In the genomic region with DNA sequence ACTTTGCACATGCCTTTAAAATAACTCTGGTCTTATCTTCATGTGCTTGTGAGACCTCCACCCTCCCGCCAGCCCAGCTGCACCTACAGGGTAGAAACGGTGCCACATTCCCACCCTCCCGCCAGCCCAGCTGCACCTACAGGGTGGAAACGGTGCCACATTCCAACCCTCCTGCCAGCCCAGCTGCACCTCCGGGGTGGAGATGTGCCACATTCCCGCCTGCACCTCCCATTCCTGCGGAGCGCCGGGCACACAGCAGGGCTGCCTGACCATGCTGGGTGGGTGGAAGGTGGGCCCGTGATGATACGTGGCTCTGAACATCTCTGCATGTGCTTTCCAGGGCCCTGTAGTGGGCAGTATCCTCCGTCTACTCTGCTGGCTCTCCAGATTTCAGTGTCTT, we compare ENCODE assay signal across 21 cellular contexts.
A peak's percentile ranks its signal among the peaks of the same experiment; 100 is the strongest.
DNase-seq lines count a peak whose midpoint lies in the region; ATAC-seq and TF ChIP-seq lines count a peak whose summit lies in the region.
"Had no signal": no experiment of that assay in that cellular context is flagged by ENCODE, and none has a peak within 500 bp of the region (broad histone marks: within the 10 kb centered on the region; RNA-seq: fewer than 3 reads in every experiment).

No MANE protein-coding gene starts in this region.

- ATAC-seq in body of pancreas, result peak; percentile 74
- no peak for ATAC-seq in left lobe of liver
- no peak for ATAC-seq in activated T-helper 17 cell treated with anti-CD3 and anti-CD28 coated beads, Interleukin-2, amount 50 U/mL, for 72 hours (replicated peaks)
- ATAC-seq: PC-3 had no signal

- 10 to 21% methylated on average over 9 to 12 of the region's 12 CpGs for WGBS in body of pancreas, 2 donors
- WGBS in H9 (ENCODE audit: extremely low coverage, insufficient read length, low lambda C conversion rate), result no CpG with 5 or more reads among the region's 12 CpGs

- H3K79me1 ChIP-seq in H9 (ENCODE audit: insufficient read depth, low read depth, low read length, poor library complexity, severe bottlenecking), result no peaks in the 10 kb centered on the region

- H3K27me3 Mint-ChIP-seq in osteocyte (ENCODE audit: unreplicated experiment) (no peaks in the 10 kb centered on the region), H9 (ENCODE audit: low read depth) (peaks cover 25% of the 10 kb centered on the region)
- peaks cover 22% of the 10 kb centered on the region for H3K27me3 Mint-ChIP-seq in activated T-helper 17 cell treated with anti-CD3 and anti-CD28 coated beads, Interleukin-2, amount 50 U/mL, for 72 hours

- no peak overlapping the region for H3K4ac ChIP-seq in H9 (ENCODE audit: low read depth, low read length)

- peak in 2 of 7 experiments; percentile 3 to 9 for TF ChIP-seq CTCF in body of pancreas (IDR thresholded peaks at IDR 0.05)
- TF ChIP-seq CTCF in osteocyte (IDR thresholded peaks at IDR 0.05), result no peak
- TF ChIP-seq CTCF in H9 (conservative IDR thresholded peaks at IDR 0.05), result no peak

- H2BK120ac ChIP-seq in H9 (ENCODE audit: low read depth, low read length, poor library complexity, severe bottlenecking), result no peak overlapping the region

- H4K8ac ChIP-seq in H9 (replicated peaks; ENCODE audit: insufficient read length, low read depth, low read length), result no peak overlapping the region

- H3K4me3 ChIP-seq in BLaER1 treated with 17β-estradiol and CSF1 and Interleukin-3, amounts not matched to agents 10 nM and 100 nM, result no peak overlapping the region
- no peak overlapping the region for H3K4me3 ChIP-seq in body of pancreas
- H3K4me3 ChIP-seq in H7 (ENCODE audit: insufficient read depth, low read depth, low read length), result no peak overlapping the region
- H3K4me3 ChIP-seq: SJCRH30 had no signal

- H3K27me3 ChIP-seq in BLaER1 treated with 17β-estradiol and CSF1 and Interleukin-3, amounts not matched to agents 10 nM and 100 nM, result peaks cover 0 to 63% (median 0%) of the 10 kb centered on the region in 11 experiments; a peak in 8 of 22 replicates
- H3K27me3 ChIP-seq in body of pancreas (no peaks in the 10 kb centered on the region), H9 (ENCODE audit: insufficient read depth, low read length) (no peaks in the 10 kb centered on the region), H7 (ENCODE audit: control insufficient read depth, insufficient read depth, low read length) (no peaks in the 10 kb centered on the region)

- no peak overlapping the region for H2BK5ac ChIP-seq in H9 (ENCODE audit: insufficient read length, low read length)

- no peak overlapping the region for H2BK12ac ChIP-seq in H9 (ENCODE audit: insufficient read length, low read depth, low read length)

- H3K56ac ChIP-seq in H9 (ENCODE audit: insufficient read length, low read depth, low read length), result no peak overlapping the region

- H3K27ac Mint-ChIP-seq in osteocyte (ENCODE audit: unreplicated experiment) (no peak overlapping the region), H9 (no peak overlapping the region)
- no peak overlapping the region for H3K27ac Mint-ChIP-seq in activated T-helper 17 cell treated with anti-CD3 and anti-CD28 coated beads, Interleukin-2, amount 50 U/mL, for 72 hours
- H3K27ac Mint-ChIP-seq: CD4-positive, alpha-beta memory T cell had no signal

- peaks cover 25 to 55% (median 40%) of the 10 kb centered on the region in 11 experiments for H3K9me3 ChIP-seq in BLaER1 treated with 17β-estradiol and CSF1 and Interleukin-3, amounts not matched to agents 10 nM and 100 nM (replicated peaks in 1 of 11)
- H3K9me3 ChIP-seq in body of pancreas, result no peaks in the 10 kb centered on the region
- H3K9me3 ChIP-seq in H9 (ENCODE audit: control insufficient read depth, low read depth, low read length), result no peaks in the 10 kb centered on the region
- H3K9me3 ChIP-seq: SJCRH30 had no signal

- no peak overlapping the region for H3K14ac ChIP-seq in H9 (ENCODE audit: insufficient read depth, low read length)

- H2BK20ac ChIP-seq in H9 (ENCODE audit: low read depth, low read length, poor library complexity, severe bottlenecking), result no peak overlapping the region

- H3K9me3 Mint-ChIP-seq in osteocyte (ENCODE audit: unreplicated experiment) (peaks cover 2% of the 10 kb centered on the region), H9 (peaks cover 7 to 23% of the 10 kb centered on the region in 2 experiments)
- H3K9me3 Mint-ChIP-seq in activated T-helper 17 cell treated with anti-CD3 and anti-CD28 coated beads, Interleukin-2, amount 50 U/mL, for 72 hours, result no peaks in the 10 kb centered on the region

- no peak overlapping the region for H2BK15ac ChIP-seq in H9 (ENCODE audit: low read depth, low read length)

- no peak overlapping the region for H3K9ac ChIP-seq in BLaER1 treated with 17β-estradiol and CSF1 and Interleukin-3, amounts not matched to agents 10 nM and 100 nM
- no peak overlapping the region for H3K9ac ChIP-seq in H9 (ENCODE audit: extremely low read depth, insufficient read length, low read length)

- no peak overlapping the region for H4K91ac ChIP-seq in H9 (ENCODE audit: insufficient read length, low read depth, low read length)

- H3K27ac ChIP-seq in BLaER1 treated with 17β-estradiol and CSF1 and Interleukin-3, amounts not matched to agents 10 nM and 100 nM, result no peak overlapping the region
- H3K27ac ChIP-seq in body of pancreas (peak overlapping the region in 1 of 4 donors; percentile 49), H9 (ENCODE audit: insufficient read length, low read depth, low read length) (no peak overlapping the region)
- H3K27ac ChIP-seq: SJCRH30 had no signal

- H2AFZ ChIP-seq in H9 (ENCODE audit: low read length), result no peak overlapping the region

- no peak overlapping the region for H3K4me3 Mint-ChIP-seq in osteocyte (ENCODE audit: unreplicated experiment)
- H3K4me3 Mint-ChIP-seq in activated T-helper 17 cell treated with anti-CD3 and anti-CD28 coated beads, Interleukin-2, amount 50 U/mL, for 72 hours, result no peak overlapping the region
- H3K4me3 Mint-ChIP-seq in H9, result no peak overlapping the region
- H3K4me3 Mint-ChIP-seq: CD4-positive, alpha-beta memory T cell had no signal

- no peak overlapping the region for H3K23ac ChIP-seq in H9 (ENCODE audit: insufficient read length, low read depth, low read length)

- no peak overlapping the region for H3T11ph ChIP-seq in H9 (ENCODE audit: low read length)

- H3K36me3 ChIP-seq in BLaER1 treated with 17β-estradiol and CSF1 and Interleukin-3, amounts not matched to agents 10 nM and 100 nM, result no peaks in the 10 kb centered on the region
- H3K36me3 ChIP-seq in body of pancreas (replicated peaks in 1 of 2; ENCODE audit: insufficient read depth in 1 of 2, low read depth in 2 of 2), result no peaks in the 10 kb centered on the region
- no peaks in the 10 kb centered on the region for H3K36me3 ChIP-seq in H7 (replicated peaks; ENCODE audit: control insufficient read depth, insufficient read depth, low read length)
- H3K36me3 ChIP-seq: SJCRH30 had no signal

- H3K4me1 Mint-ChIP-seq in osteocyte (ENCODE audit: unreplicated experiment) (peaks cover 31% of the 10 kb centered on the region), H9 (peaks cover 48 to 55% of the 10 kb centered on the region in 2 experiments)
- no peaks in the 10 kb centered on the region for H3K4me1 Mint-ChIP-seq in activated T-helper 17 cell treated with anti-CD3 and anti-CD28 coated beads, Interleukin-2, amount 50 U/mL, for 72 hours

- peak; percentile 58 to 85 (median 75) for DNase-seq in body of pancreas
- peak; percentile 22 for DNase-seq in left lobe of liver (ENCODE audit: low spot score)
- DNase-seq in osteocyte (ENCODE audit: extremely low spot score, unreplicated experiment), result peak; percentile 77
- no peak for DNase-seq in H9
- no peak for DNase-seq in H7
- no peak for DNase-seq in effector CD8-positive, alpha-beta T cell (lab: John Stamatoyannopoulos, UW)
- DNase-seq: CD4-positive, alpha-beta memory T cell; COR-L47; DMS79 treated with DMSO at 0.1 percent for 48 hours; GF-D8; KBM-7; NCI-H1105 treated with DMSO at 0.1 percent for 48 hours; NCI-H146; NCI-H1930; NCI-H2107; NCI-H446; NCI-H774; PC-3; SJCRH30 had no signal

- peak in 1 of 3 donors; percentile 16 for TF ChIP-seq POLR2A in body of pancreas (IDR thresholded peaks at IDR 0.05)

- peaks cover 0 to 19% (median 0%) of the 10 kb centered on the region in 11 experiments; a peak in 5 of 22 replicates for H4K20me1 ChIP-seq in BLaER1 treated with 17β-estradiol and CSF1 and Interleukin-3, amounts not matched to agents 10 nM and 100 nM
- no peaks in the 10 kb centered on the region for H4K20me1 ChIP-seq in H9 (ENCODE audit: control insufficient read depth, insufficient read depth, insufficient read length)

- H3K4me2 ChIP-seq in BLaER1 treated with 17β-estradiol and CSF1 and Interleukin-3, amounts not matched to agents 10 nM and 100 nM, result peak overlapping the region in 9 of 11 experiments; percentile 75 to 98 (median 89); a peak in 16 of 22 replicates
- H3K4me2 ChIP-seq in H9 (ENCODE audit: insufficient read depth, insufficient read length, low read length), result no peak overlapping the region

- no peak overlapping the region for H4K5ac ChIP-seq in H9 (ENCODE audit: insufficient read length, low read depth, low read length)

- H3K4me1 ChIP-seq in BLaER1 treated with 17β-estradiol and CSF1 and Interleukin-3, amounts not matched to agents 10 nM and 100 nM, result peaks cover 44 to 65% (median 57%) of the 10 kb centered on the region in 10 experiments
- H3K4me1 ChIP-seq in body of pancreas, result peaks cover 37% of the 10 kb centered on the region
- H3K4me1 ChIP-seq in H9 (ENCODE audit: insufficient read depth, low read length), result 0 out of 2 replicates have a peak, but pooled peaks cover 8% of the 10 kb centered on the region
- H3K4me1 ChIP-seq: SJCRH30 had no signal

- H3K36me3 Mint-ChIP-seq in osteocyte (ENCODE audit: unreplicated experiment) (no peaks in the 10 kb centered on the region), H9 (ENCODE audit: insufficient read depth in 1 of 3, low read depth in 3 of 3) (peaks cover 4 to 15% (median 9%) of the 10 kb centered on the region in 3 experiments; a peak in 6 of 7 replicates)
- H3K36me3 Mint-ChIP-seq in activated T-helper 17 cell treated with anti-CD3 and anti-CD28 coated beads, Interleukin-2, amount 50 U/mL, for 72 hours (ENCODE audit: low read depth), result no peaks in the 10 kb centered on the region
- H3K36me3 Mint-ChIP-seq: CD4-positive, alpha-beta memory T cell had no signal

- no peak overlapping the region for H3K18ac ChIP-seq in H9 (ENCODE audit: insufficient read length, low read depth, low read length)

- no peaks in the 10 kb centered on the region for H3K79me2 ChIP-seq in H9 (ENCODE audit: insufficient read depth, low read length)

- intact Hi-C loops in body of pancreas (cut with DNase I), result no loop called here

- H2AK5ac ChIP-seq in H9 (ENCODE audit: insufficient read length, low read length), result no peak overlapping the region

- H3K23me2 ChIP-seq in H9 (ENCODE audit: insufficient read length, low read depth, low read length, poor library complexity, severe bottlenecking), result peaks cover 4% of the 10 kb centered on the region

Comparison
In these comparisons a context has a peak if more than half of its experiments do, and no peak if none do; other contexts are left out.
1. DNase-seq: peak in body of pancreas (4 of 4), left lobe of liver (single experiment) and osteocyte (single experiment); none in H9 (single experiment), H7 (single experiment) and effector CD8-positive, alpha-beta T cell (single experiment).